In the genomic region with DNA sequence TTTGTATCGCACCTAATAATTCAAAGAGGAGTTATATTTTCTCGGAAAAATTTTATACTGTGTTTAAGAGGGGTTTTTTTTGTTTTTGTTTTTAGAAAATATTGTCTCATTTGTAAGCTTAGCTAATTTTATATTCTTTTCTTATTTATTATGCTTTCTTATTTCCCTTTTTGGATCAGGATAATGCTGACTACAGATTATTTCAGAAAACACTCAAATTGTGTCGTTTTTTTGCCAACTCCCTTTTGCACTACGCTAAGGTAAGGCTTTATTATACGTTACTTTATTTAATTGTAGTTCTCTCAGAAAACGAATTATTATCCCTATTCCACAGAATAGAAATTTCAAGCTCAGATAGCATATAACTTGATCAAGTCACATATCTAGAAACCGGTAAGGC, we compare ENCODE assay signal across 30 cellular contexts.
"Had no signal": no experiment of that assay in that cellular context is flagged by ENCODE, and none has a peak within 500 bp of the region (broad histone marks: within the 10 kb centered on the region; RNA-seq: fewer than 3 reads in every experiment).

No MANE protein-coding gene starts in this region.

- H3K4me1 ChIP-seq: adrenal gland, ascending aorta, body of pancreas, breast epithelium had no signal

- H3K4me3 ChIP-seq: adrenal gland, ascending aorta, body of pancreas, breast epithelium, cardiac muscle cell had no signal

- H3K36me3 ChIP-seq: breast epithelium had no signal

- DNase-seq: activated effector memory CD4-positive, alpha-beta T cell treated with anti-CD3 and anti-CD28 coated beads, Interleukin-2, amount 50 U/mL, for 16 hours; activated effector memory CD4-positive, alpha-beta T cell treated with Interleukin-2 at 50 U/mL for 16 hours; activated gamma-delta T cell; activated gamma-delta T cell treated with Interleukin-2 at 50 U/mL for 16 hours; activated naive CD4-positive, alpha-beta T cell; activated naive CD4-positive, alpha-beta T cell treated with anti-CD3 and anti-CD28 coated beads for 36 hours; activated naive CD4-positive, alpha-beta T cell treated with anti-CD3 and anti-CD28 coated beads, Interleukin-2, amount 10 ng/mL, durations not matched to agents 7 days and 5 days; activated naive CD4-positive, alpha-beta T cell treated with anti-CD3 and anti-CD28 coated beads, Interleukin-2, amount 50 U/mL, for 16 hours; activated naive CD4-positive, alpha-beta T cell treated with Interleukin-2 at 50 U/mL for 16 hours; activated naive CD8-positive, alpha-beta T cell treated with anti-CD3 and anti-CD28 coated beads for 36 hours; activated naive CD8-positive, alpha-beta T cell treated with anti-CD3 and anti-CD28 coated beads, Interleukin-2, amount 10 ng/mL, durations not matched to agents 7 days and 5 days; activated naive CD8-positive, alpha-beta T cell treated with anti-CD3 and anti-CD28 coated beads, Interleukin-2, amount 50 U/mL, for 24 hours; activated T-cell treated with anti-CD3 and anti-CD28 coated beads, Interleukin-2, amount 50 U/mL, for 4 hours; activated T-cell treated with anti-CD3 and anti-CD28 coated beads, Interleukin-2, amount 50 U/mL, for 48 hours; activated T-cell treated with anti-CD3 and anti-CD28 coated beads, Interleukin-2, amount 50 U/mL, for 72 hours; adrenal gland; amniotic stem cell; aorta; body of pancreas; brain microvascular endothelial cell; central memory CD4-positive, alpha-beta T cell; cerebellar nuclear complex had no signal

- FAIRE-seq: astrocyte, bronchial epithelial cell, colon had no signal

- H3K9me3 ChIP-seq: adrenal gland, ascending aorta, body of pancreas, breast epithelium had no signal

- H3K27me3 ChIP-seq: adrenal gland, ascending aorta, body of pancreas, brain microvascular endothelial cell, breast epithelium, cardiac muscle cell had no signal

- H3K27ac ChIP-seq: adrenal gland, ascending aorta, body of pancreas, brain microvascular endothelial cell, breast epithelium, cardiac muscle cell had no signal

- ATAC-seq: activated naive CD4-positive, alpha-beta T cell treated with anti-CD3 and anti-CD28 coated beads, Interleukin-2, amount 50 U/mL, for 72 hours; activated naive CD8-positive, alpha-beta T cell treated with anti-CD3 and anti-CD28 coated beads, Interleukin-2, amount 50 U/mL, for 24 hours; activated T-cell treated with anti-CD3 and anti-CD28 coated beads, Interleukin-2, amount 50 U/mL, for 4 hours; activated T-cell treated with anti-CD3 and anti-CD28 coated beads, Interleukin-2, amount 50 U/mL, for 72 hours; activated T-helper 17 cell treated with anti-CD3 and anti-CD28 coated beads, Interleukin-2, amount 50 U/mL, for 72 hours; body of pancreas had no signal
